12 cellular contexts compared by ENCODE assay signal in genomic region chr3:12188328-12188648, GRCh38. TPM values are rescaled to one million over a fixed set of nuclear protein-coding genes. Genes with fewer than 3 reads are reported as not detected.
DNase-seq lines count a peak whose midpoint lies in the region; ATAC-seq, FAIRE-seq and TF ChIP-seq lines count a peak whose summit lies in the region.
"Had no signal": no experiment of that assay in that cellular context is flagged by ENCODE, and none has a peak within 500 bp of the region (broad histone marks: within the 10 kb centered on the region; RNA-seq: fewer than 3 reads in every experiment).

No MANE protein-coding gene starts in this region.

- no peaks in the 10 kb centered on the region for H3K9me3 ChIP-seq in T-helper 17 cell (ENCODE audit: control insufficient read depth, low read length, poor library complexity, severe bottlenecking)
- no peaks in the 10 kb centered on the region for H3K9me3 ChIP-seq in kidney (ENCODE audit: control insufficient read depth in 1 of 2, low read length in 2 of 2)
- H3K9me3 ChIP-seq in thoracic aorta: no peaks in the 10 kb centered on the region

- TF ChIP-seq CTCF in kidney (IDR thresholded peaks at IDR 0.05; ENCODE audit: borderline replicate concordance, extremely low read depth, insufficient read depth) (no peak), thoracic aorta (IDR thresholded peaks at IDR 0.05) (no peak)

- intact Hi-C loops in kidney (cut with DNase I): no loop called here

- H3K36me3 ChIP-seq in kidney (ENCODE audit: control insufficient read depth in 1 of 2, insufficient read depth in 2 of 2, low read length in 2 of 2) (no peaks in the 10 kb centered on the region), thoracic aorta (no peaks in the 10 kb centered on the region)

- H3K4me1 ChIP-seq in kidney (ENCODE audit: control insufficient read depth in 1 of 2, insufficient read depth in 1 of 2, low read depth in 1 of 2, low read length in 2 of 2) (peaks cover 0 to 8% of the 10 kb centered on the region in 2 donors), thoracic aorta (ENCODE audit: control insufficient read depth in 1 of 2, low read depth in 2 of 2) (peaks cover 34 to 49% of the 10 kb centered on the region in 2 donors)

- no peaks in the 10 kb centered on the region for H3K36me3 Mint-ChIP-seq in T-helper 17 cell (ENCODE audit: low read depth)

- peaks cover 6% of the 10 kb centered on the region for H3K27me3 Mint-ChIP-seq in T-helper 17 cell
- H3K27me3 Mint-ChIP-seq: activated B cell treated with CpG ODN at 0.5 μM for 24 hours had no signal

- ATAC-seq in T-helper 17 cell (no peak), thoracic aorta (ENCODE audit: insufficient number of reproducible peaks, low FRiP score, low read depth) (no peak), left lobe of liver (no peak)

- H3K27ac Mint-ChIP-seq in T-helper 17 cell: peak overlapping the region; percentile 8

- no peak overlapping the region for H3K9ac ChIP-seq in kidney (ENCODE audit: low read length in 2 of 2)

- no peak for FAIRE-seq in kidney (lab: Jason Lieb, UNC)
- FAIRE-seq: bronchial epithelial cell had no signal

- H3K4me3 ChIP-seq in kidney (ENCODE audit: low read length in 2 of 2) (no peak overlapping the region), thoracic aorta (no peak overlapping the region)

- peak overlapping the region; percentile 18 to 51 for H3K27ac ChIP-seq in kidney (ENCODE audit: low read depth in 2 of 2, low read length in 2 of 2)
- H3K27ac ChIP-seq in thoracic aorta: peak overlapping the region; percentile 90 to 92

- peak; percentile 67 for DNase-seq in activated CD8-positive, alpha-beta memory T cell treated with anti-CD3 and anti-CD28 coated beads, Interleukin-2, amount 50 U/mL, for 48 hours
- no peak for DNase-seq in activated CD8-positive, alpha-beta memory T cell treated with anti-CD3 and anti-CD28 coated beads, Interleukin-2, amount 50 U/mL, for 4 hours
- DNase-seq in T-helper 17 cell (no peak), kidney (no peak), thoracic aorta (ENCODE audit: low spot score) (no peak), NCI-H1092 (lab: John Stamatoyannopoulos, UW) (no peak), amniotic stem cell (lab: John Stamatoyannopoulos, UW) (no peak), left lobe of liver (ENCODE audit: low spot score) (no peak)
- DNase-seq: activated B cell treated with CpG ODN at 0.5 μM for 24 hours; foreskin melanocyte; NK-92 treated with Interleukin-12 subunit alpha and Interleukin-12 subunit beta, amount 100 ng/mL, for 24 hours had no signal

- H3K4me3 Mint-ChIP-seq in T-helper 17 cell: no peak overlapping the region

- no peaks in the 10 kb centered on the region for H3K27me3 ChIP-seq in thoracic aorta (replicated peaks; ENCODE audit: insufficient read depth)

- H3K4me1 Mint-ChIP-seq in T-helper 17 cell: peaks cover 6% of the 10 kb centered on the region

RNA-seq across cellular contexts. Expression of gene TIMP4, which starts 29.6 kb away (rescaled TPM):
- total RNA-seq in T-helper 17 cell: not detected
- 7.6 TPM for total RNA-seq in kidney
- polyA plus RNA-seq in kidney (ENCODE audit: insufficient read depth, low read depth, low replicate concordance): 2.4 TPM
- total RNA-seq in thoracic aorta: 10 to 100 TPM; 56.7 to 73.9 TPM
- total RNA-seq in left lobe of liver: 0.53 TPM
- total RNA-seq: activated B cell treated with CpG ODN at 0.5 μM for 24 hours had no signal
